8 cellular contexts compared by ENCODE assay signal in genomic region chr2:174326880-174327558, GRCh38. TPM values are rescaled to one million over a fixed set of nuclear protein-coding genes. Genes with fewer than 3 reads are reported as not detected.
A peak's percentile ranks its signal among the peaks of the same experiment; 100 is the strongest.
DNase-seq lines count a peak whose midpoint lies in the region; ATAC-seq, FAIRE-seq and TF ChIP-seq lines count a peak whose summit lies in the region.

No MANE protein-coding gene starts in this region.

- H2BK12ac ChIP-seq in H1 (ENCODE audit: low read depth, low read length), result peak overlapping the region; percentile 51; the same call in 1 of the 2 replicates

- intact Hi-C loops in Calu3 (cut with micrococcal nuclease; ENCODE audit: unreplicated experiment), result no loop called here

- H4K8ac ChIP-seq in H1 (ENCODE audit: extremely low read depth, insufficient read depth, low read length), result no peak overlapping the region

- H2BK20ac ChIP-seq in H1 (ENCODE audit: low read length), result peak overlapping the region; percentile 76; the same call in 1 of the 2 replicates

- H3K4me1 Mint-ChIP-seq in Calu3 (ENCODE audit: low read depth, unreplicated experiment) (peaks cover 16% of the 10 kb centered on the region), neural progenitor cell (peaks cover 39% of the 10 kb centered on the region)

- CTCF ChIA-PET in Calu3 (lab: Charles Lee) (no interaction called here), H1 (lab: Charles Lee; ENCODE audit: partially characterized antibody) (interaction anchor here (0.6 to 3.4 kb wide), 10 partner anchors 8 to 278 kb away, joined by 3 to 25 read pairs (median 3); partner anchors contain the start of gene SP9)

- 2% methylated on average over 35 of the region's 38 CpGs; no CpG with 5 or more reads in 1 of the 2 experiments for WGBS in H1 (ENCODE audit: extremely low coverage in 1 of 2, insufficient coverage in 1 of 2, insufficient read length in 1 of 2, insufficient replicate concordance in 2 of 2, low coverage in 1 of 2, low lambda C conversion rate in 2 of 2, missing lambda C conversion rate in 1 of 2), 2 experiments

- DNase-seq in Calu3 (no peak), H1 (ENCODE audit: low read depth in 1 of 2, low spot score in 2 of 2) (peak in 1 of 2 experiments; percentile 73), neural progenitor cell (ENCODE audit: low spot score) (peak; percentile 56), AG20443 (ENCODE audit: low spot score) (no peak), hippocampal formation (lab: John Stamatoyannopoulos, UW) (no peak), occipital lobe (lab: John Stamatoyannopoulos, UW) (no peak)

- H3K36me3 ChIP-seq in OCI-LY1 (ENCODE audit: insufficient read depth, low read length) (no peaks in the 10 kb centered on the region), H1 (ENCODE audit: control insufficient read depth in 2 of 4, insufficient read depth in 4 of 4, low read length in 3 of 4) (no peaks in the 10 kb centered on the region), neural progenitor cell (no peaks in the 10 kb centered on the region)

- no peak for TF ChIP-seq POLR2A in H1 (IDR thresholded peaks at IDR 0.05; ENCODE audit: control extremely low read depth in 1 of 2, low read depth in 2 of 2, low read length in 2 of 2)

- H2AFZ ChIP-seq in OCI-LY1 (ENCODE audit: low read length) (peak overlapping the region; percentile 35), H1 (ENCODE audit: low read length) (no peak overlapping the region), neural progenitor cell (replicated peaks) (peak overlapping the region; percentile 32)

- BruUV-seq in Calu3 (replicated peaks; lab: Mats Ljungman, UMichigan), result no TSS peak

- no peak overlapping the region for H3K27ac Mint-ChIP-seq in Calu3 (ENCODE audit: unreplicated experiment)
- H3K27ac Mint-ChIP-seq in neural progenitor cell, result no peak overlapping the region

- H3K9me3 ChIP-seq in OCI-LY1 (ENCODE audit: low read length) (no peaks in the 10 kb centered on the region), H1 (ENCODE audit: insufficient read depth in 2 of 2, low read depth in 1 of 2, low read length in 1 of 2) (no peaks in the 10 kb centered on the region), neural progenitor cell (ENCODE audit: low read depth) (no peaks in the 10 kb centered on the region)

- H3K9me3 Mint-ChIP-seq in Calu3 (ENCODE audit: low read depth, unreplicated experiment) (no peaks in the 10 kb centered on the region), neural progenitor cell (no peaks in the 10 kb centered on the region)

- no peak overlapping the region for H3K4ac ChIP-seq in H1 (replicated peaks; ENCODE audit: insufficient read length, low read depth, low read length)

- no peaks in the 10 kb centered on the region for H3K79me1 ChIP-seq in H1 (ENCODE audit: low read depth, low read length)

- H2BK5ac ChIP-seq in H1 (ENCODE audit: low read depth, low read length), result peak overlapping the region; percentile 56; the same call in 1 of the 2 replicates

- H3K18ac ChIP-seq in H1 (ENCODE audit: extremely low read depth, low read length), result 0 out of 2 replicates have a peak overlapping the region, but pooled peaks have one; percentile 4

- H3K9me2 ChIP-seq in OCI-LY1 (ENCODE audit: low read depth, low read length), result no peaks in the 10 kb centered on the region

- H4K91ac ChIP-seq in H1 (replicated peaks; ENCODE audit: insufficient read length, low read length), result no peak overlapping the region

- peak overlapping the region; percentile 53; the same call in 1 of the 2 replicates for H2BK15ac ChIP-seq in H1 (ENCODE audit: low read length)

- H3K79me2 ChIP-seq in OCI-LY1 (ENCODE audit: insufficient read depth, low read length), result no peaks in the 10 kb centered on the region
- no peaks in the 10 kb centered on the region for H3K79me2 ChIP-seq in H1 (ENCODE audit: control insufficient read depth in 1 of 2, insufficient read depth in 2 of 2, low read length in 2 of 2)
- H3K79me2 ChIP-seq in neural progenitor cell (ENCODE audit: low read depth), result no peaks in the 10 kb centered on the region

- H3K4me2 ChIP-seq in OCI-LY1 (ENCODE audit: low read length) (peak overlapping the region; percentile 93), H1 (ENCODE audit: insufficient read depth in 1 of 2, low read depth in 2 of 2, low read length in 2 of 2) (peak overlapping the region; percentile 86 to 88), neural progenitor cell (peak overlapping the region; percentile 90)

- H3K9ac ChIP-seq in OCI-LY1 (ENCODE audit: low read length), result peak overlapping the region; percentile 61
- no peak overlapping the region for H3K9ac ChIP-seq in H1 (replicated peaks in 1 of 4; ENCODE audit: extremely low read depth in 1 of 4, low read depth in 3 of 4, low read length in 3 of 4)
- no peak overlapping the region for H3K9ac ChIP-seq in neural progenitor cell

- H3K27ac ChIP-seq in OCI-LY1 (ENCODE audit: low read depth, low read length, poor library complexity, severe bottlenecking) (no peak overlapping the region), H1 (ENCODE audit: low read depth, low read length) (no peak overlapping the region), neural progenitor cell (no peak overlapping the region)

- no peak overlapping the region for H3K56ac ChIP-seq in H1 (replicated peaks; ENCODE audit: insufficient read length, low read depth, low read length)

- H3K4me3 ChIP-seq in OCI-LY1 (ENCODE audit: low read depth, low read length, poor library complexity, severe bottlenecking) (peak overlapping the region; percentile 70), H1 (ENCODE audit: extremely low read depth in 1 of 4, insufficient read depth in 2 of 4, low read depth in 3 of 4, low read length in 4 of 4) (peak overlapping the region; percentile 41 to 72 (median 66); a peak in 7 of 8 replicates), neural progenitor cell (peak overlapping the region; percentile 55)

- no peak overlapping the region for H2BK120ac ChIP-seq in H1 (replicated peaks; ENCODE audit: low read depth, low read length)

- H3K36me3 Mint-ChIP-seq in Calu3 (ENCODE audit: insufficient read depth, unreplicated experiment) (no peaks in the 10 kb centered on the region), neural progenitor cell (peaks cover 2% of the 10 kb centered on the region)

- TF ChIP-seq CTCF in Calu3 (IDR thresholded peaks at IDR 0.05; ENCODE audit: unreplicated experiment), result no peak
- TF ChIP-seq CTCF in OCI-LY1 (IDR thresholded peaks at IDR 0.05; ENCODE audit: low read length), result no peak
- TF ChIP-seq CTCF in H1 (IDR thresholded peaks at IDR 0.05; ENCODE audit: control extremely low read depth in 1 of 3, insufficient read depth in 1 of 3, low read depth in 1 of 3, low read length in 3 of 3), result no peak
- no peak for TF ChIP-seq CTCF in neural progenitor cell (IDR thresholded peaks at IDR 0.05)

- H3F3A ChIP-seq in OCI-LY1 (ENCODE audit: insufficient read depth, low read length), result 0 out of 2 replicates have a peak, but pooled peaks cover 3% of the 10 kb centered on the region
- peaks cover 38% of the 10 kb centered on the region for H3F3A ChIP-seq in neural progenitor cell (ENCODE audit: low read depth)

- H3K23me2 ChIP-seq in H1 (ENCODE audit: low read depth, low read length), result peaks cover 9% of the 10 kb centered on the region; the same call in 1 of the 2 replicates

- no peaks in the 10 kb centered on the region for H4K20me1 ChIP-seq in OCI-LY1 (ENCODE audit: insufficient read depth, low read length)
- peaks cover 6 to 14% of the 10 kb centered on the region in 2 experiments for H4K20me1 ChIP-seq in H1 (replicated peaks in 1 of 2; ENCODE audit: control insufficient read depth in 1 of 2, insufficient read depth in 2 of 2, low read length in 2 of 2)
- peaks cover 54% of the 10 kb centered on the region for H4K20me1 ChIP-seq in neural progenitor cell (ENCODE audit: low read depth)

- no peak overlapping the region for H2AK5ac ChIP-seq in H1 (ENCODE audit: low read depth, low read length)

- POLR2A ChIA-PET in H1 (lab: Charles Lee; ENCODE audit: partially characterized antibody), result interaction anchor here (1.2 to 2.5 kb wide), 4 partner anchors 8 to 78 kb away, joined by 3 to 7 read pairs (median 5); partner anchors contain the start of genes OLA1 and SP9

- H3K27me3 Mint-ChIP-seq in Calu3 (ENCODE audit: unreplicated experiment) (peaks cover 74% of the 10 kb centered on the region), neural progenitor cell (ENCODE audit: insufficient read depth, low read depth) (peaks cover 78% of the 10 kb centered on the region)

- H3K4me3 Mint-ChIP-seq in Calu3 (ENCODE audit: low read depth, unreplicated experiment) (peak overlapping the region; percentile 79), neural progenitor cell (peak overlapping the region; percentile 85)

- TF ChIP-seq EP300 in H1 (IDR thresholded peaks at IDR 0.05; ENCODE audit: borderline replicate concordance in 1 of 2, low read depth in 2 of 2, low read length in 2 of 2), result no peak

- ATAC-seq in HG03025 (IDR thresholded peaks at IDR 0.05; ENCODE audit: low FRiP score, unreplicated experiment), result no peak

- peaks cover 18% of the 10 kb centered on the region for H3K27me3 ChIP-seq in OCI-LY1 (ENCODE audit: insufficient read depth, low read length)
- peaks cover 50 to 79% (median 67%) of the 10 kb centered on the region in 4 experiments for H3K27me3 ChIP-seq in H1 (replicated peaks in 1 of 4; ENCODE audit: control insufficient read depth in 3 of 4, extremely low read depth in 1 of 4, insufficient read depth in 3 of 4, low read length in 3 of 4)
- peaks cover 100% of the 10 kb centered on the region for H3K27me3 ChIP-seq in neural progenitor cell

- H3K23ac ChIP-seq in H1 (ENCODE audit: insufficient read length), result no peak overlapping the region

- no peak for FAIRE-seq in H1 (lab: Jason Lieb, UNC)

- H3K14ac ChIP-seq in H1 (ENCODE audit: insufficient read length), result no peak overlapping the region

- H3K4me1 ChIP-seq in OCI-LY1 (ENCODE audit: insufficient read depth, low read length, severe bottlenecking) (peaks cover 23% of the 10 kb centered on the region), H1 (replicated peaks in 1 of 4; ENCODE audit: control insufficient read depth in 3 of 4, insufficient read depth in 4 of 4, low read length in 3 of 4) (peaks cover 9 to 24% (median 12%) of the 10 kb centered on the region in 4 experiments), neural progenitor cell (peaks cover 27% of the 10 kb centered on the region)

- no peak for TF ChIP-seq RAD21 in H1 (IDR thresholded peaks at IDR 0.05 in 1 of 2, conservative IDR thresholded peaks at IDR 0.05 in 1 of 2; ENCODE audit: low read depth in 2 of 2, low read length in 2 of 2)

- no peak overlapping the region for H4K5ac ChIP-seq in H1 (ENCODE audit: insufficient read length, low read depth, low read length)

RNA-seq across cellular contexts. Expression of gene SP9, which starts 7.7 kb away (rescaled TPM):
- total RNA-seq in Calu3 (2022), result not detected in 2 replicates
- 0.11 TPM in 2 replicates for total RNA-seq in H1 (2021; fragmentation: NEBNext Ultra II Directional; extraction: Animal tissue kit (Norgen Biotek cat#: 25700))
- polyA plus RNA-seq in H1 (2011; rRNA removed), result 0.03 and 0.06 TPM in 2 replicates
- polyA plus RNA-seq in H1 (2011; cell fraction: cytosol; rRNA removed), result 0.05 TPM
- polyA plus RNA-seq in H1 (2011; cell fraction: nucleus; rRNA removed), result 0.09 TPM
- not detected in 4 replicates for polyA plus RNA-seq in H1 (2012, experiment 1 of 2)
- not detected for polyA plus RNA-seq in H1 (2012, experiment 2 of 2)
- polyA plus RNA-seq in H1 (2013, experiment 1 of 2), result 0.04 TPM
- polyA plus RNA-seq in H1 (2013, experiment 2 of 2), result 0.07 TPM
- not detected in 2 replicates for polyA minus RNA-seq in H1 (2011; rRNA and poly(A)+ RNA removed)
- not detected for polyA minus RNA-seq in H1 (2011; cell fraction: cytosol; rRNA and poly(A)+ RNA removed)
- not detected for polyA minus RNA-seq in H1 (2011; cell fraction: nucleus; rRNA and poly(A)+ RNA removed)
- total RNA-seq in neural progenitor cell (ENCODE audit: low replicate concordance), result not detected in 2 replicates
- 7.0 TPM for total RNA-seq in occipital lobe
